1 cellular context compared by ENCODE assay signal in the genomic region with DNA sequence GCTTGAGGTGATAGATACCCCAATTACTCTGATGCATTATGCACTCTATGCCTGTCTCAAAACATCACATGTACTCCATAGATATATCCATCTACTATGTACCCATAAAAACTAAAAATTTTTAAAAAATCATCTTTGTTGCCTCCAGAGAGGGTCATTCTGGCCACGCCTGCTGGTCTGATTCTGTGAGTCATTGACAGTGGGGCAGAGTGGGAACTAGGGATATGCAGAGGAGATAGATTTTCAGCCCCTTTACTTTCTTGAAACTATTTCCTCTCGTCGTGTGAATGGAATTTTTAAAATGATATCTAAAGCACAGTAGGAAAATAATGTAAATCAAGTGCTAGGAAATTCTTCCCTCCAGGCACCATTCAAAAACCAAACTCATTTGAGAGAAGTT.
TF ChIP-seq lines count a peak whose summit lies in the region.

No MANE protein-coding gene starts in this region.

TF ChIP-seq in GM23338, 12 proteins besides CTCF, POLR2A, EP300 and RAD21 (continued from another document):
- TF ChIP-seq ZNF462 (CRISPR knock-in tag; IDR thresholded peaks at IDR 0.05) (no peak), JUNB (IDR thresholded peaks at IDR 0.05; ENCODE audit: unreplicated experiment) (no peak), NANOG (IDR thresholded peaks at IDR 0.05; ENCODE audit: borderline replicate concordance) (no peak), CREB1 (CRISPR knock-in tag; IDR thresholded peaks at IDR 0.05; ENCODE audit: low read depth) (no peak), POLR2AphosphoS5 (IDR thresholded peaks at IDR 0.05; ENCODE audit: low read depth) (no peak)
TF ChIP-seq in GM23338: peak in this region for 0.
